Comparison of ENCODE assay signal across 9 cellular contexts in genomic region chr11:45658292-45658991, GRCh38. TPM values are rescaled to one million over a fixed set of nuclear protein-coding genes. Genes with fewer than 3 reads are reported as not detected.
A peak's percentile ranks its signal among the peaks of the same experiment; 100 is the strongest.
DNase-seq lines count a peak whose midpoint lies in the region; ATAC-seq and TF ChIP-seq lines count a peak whose summit lies in the region.
"Had no signal": no experiment of that assay in that cellular context is flagged by ENCODE, and none has a peak within 500 bp of the region (broad histone marks: within the 10 kb centered on the region; RNA-seq: fewer than 3 reads in every experiment).

No MANE protein-coding gene starts in this region.

- DNase-seq in GM10248 (ENCODE audit: extremely low spot score) (peak; percentile 57), WTC11 (ENCODE audit: low spot score) (peak; percentile 80), heart left ventricle (peak; percentile 87 to 91 (median 89)), pulmonary artery endothelial cell (ENCODE audit: low read depth, low spot score) (peak; percentile 71), OCI-LY7 (ENCODE audit: low spot score) (no peak), NCI-H526 treated with DMSO at 0.1 percent for 48 hours (lab: John Stamatoyannopoulos, UW) (no peak), DMS114 treated with DMSO at 0.1 percent for 48 hours (lab: John Stamatoyannopoulos, UW; ENCODE audit: unreplicated experiment) (no peak)

- peak in 1 of 2 donors; percentile 59 for TF ChIP-seq POLR2A in heart left ventricle (IDR thresholded peaks at IDR 0.05)

- POLR2A ChIA-PET in GM10248 (lab: Yijun Ruan, JAX) = no interaction called here
- POLR2A ChIA-PET in WTC11 (lab: Charles Lee) = no interaction called here
- POLR2A ChIA-PET in OCI-LY7 (lab: Charles Lee) = no interaction called here

- no peaks in the 10 kb centered on the region for H3K9me2 ChIP-seq in OCI-LY7 (ENCODE audit: insufficient read depth, low read length)

- H3K4me1 ChIP-seq in heart left ventricle (peaks cover 4 to 48% (median 29%) of the 10 kb centered on the region in 12 donors), OCI-LY7 (ENCODE audit: insufficient read depth, low read length, poor library complexity, severe bottlenecking) (peaks cover 5% of the 10 kb centered on the region)

- 24 to 47% (median 31%) methylated on average over 13 to 19 of the region's 19 CpGs for WGBS in heart left ventricle, 4 donors

- CTCF ChIA-PET in GM10248 (lab: Yijun Ruan, JAX) = interaction anchor here (0.8 to 6.4 kb wide), 4 partner anchors 12 to 287 kb away, joined by 4 to 48 read pairs (median 6); no protein-coding TSS in a partner anchor
- CTCF ChIA-PET in WTC11 (lab: Charles Lee) = interaction anchor here (0.6 to 13.5 kb wide), 5 partner anchors 68 to 319 kb away, joined by 3 to 184 read pairs (median 4); no protein-coding TSS in a partner anchor
- CTCF ChIA-PET in OCI-LY7 (lab: Charles Lee; ENCODE audit: unreplicated experiment) = no interaction called here

- H3K27me3 ChIP-seq in heart left ventricle = peaks cover 0 to 27% (median 0%) of the 10 kb centered on the region in 9 donors

- no peak overlapping the region for H3K4me2 ChIP-seq in OCI-LY7 (ENCODE audit: low read length)

- no peak overlapping the region for H2AFZ ChIP-seq in OCI-LY7 (ENCODE audit: low read length)

- H3K4me3 Mint-ChIP-seq in WTC11 = no peak overlapping the region; the same call in 1 of the 2 replicates

- peak; percentile 85 for ATAC-seq in WTC11
- ATAC-seq in heart left ventricle = peak; percentile 89 to 97 (median 92)
- no peak for ATAC-seq in GM19023 (IDR thresholded peaks at IDR 0.05; ENCODE audit: unreplicated experiment)

- no peak overlapping the region for H3K27ac Mint-ChIP-seq in WTC11

- BruUV-seq in OCI-LY7 (replicated peaks; lab: Mats Ljungman, UMichigan) = no TSS peak

- H3K79me2 ChIP-seq in OCI-LY7 (ENCODE audit: insufficient read depth, low read depth, low read length) = no peaks in the 10 kb centered on the region

- H3K9me3 ChIP-seq in heart left ventricle (no peaks in the 10 kb centered on the region), OCI-LY7 (ENCODE audit: low read length) (no peaks in the 10 kb centered on the region)
- H3K9me3 ChIP-seq: neutrophil had no signal

- H3K4me3 ChIP-seq in heart left ventricle = peak overlapping the region in 5 of 12 donors; percentile 0 to 21 (median 12)
- H3K4me3 ChIP-seq in OCI-LY7 (ENCODE audit: low read depth, low read length, poor library complexity, severe bottlenecking) = no peak overlapping the region

- TF ChIP-seq CTCF in GM10248 (IDR thresholded peaks at IDR 0.05; ENCODE audit: control extremely low read depth, extremely low read depth, low read depth, missing control alignments) (no peak), WTC11 (IDR thresholded peaks at IDR 0.05) (no peak), heart left ventricle (IDR thresholded peaks at IDR 0.05) (no peak), OCI-LY7 (conservative IDR thresholded peaks at IDR 0.05; ENCODE audit: low read length) (no peak)

- no peaks in the 10 kb centered on the region for H3K9me3 Mint-ChIP-seq in WTC11

- no peaks in the 10 kb centered on the region; the same call in 1 of the 2 replicates for H4K20me1 ChIP-seq in OCI-LY7 (ENCODE audit: insufficient read depth, low read length)

- intact Hi-C loops in heart left ventricle (cut with DNase I) (loop anchor here in 9 of 10 donors (5.0 to 10.0 kb wide), 10 partner anchors 51 to 286 kb away; no protein-coding TSS in a partner anchor), OCI-LY7 (cut with micrococcal nuclease; ENCODE audit: unreplicated experiment) (no loop called here)

- peaks cover 18% of the 10 kb centered on the region for H3K27me3 Mint-ChIP-seq in WTC11 (ENCODE audit: low read depth)

- H3K27ac ChIP-seq in heart left ventricle (peak overlapping the region; percentile 29 to 82 (median 72)), OCI-LY7 (ENCODE audit: low read depth, low read length, poor library complexity, severe bottlenecking) (no peak overlapping the region)
- H3K27ac ChIP-seq: neutrophil had no signal

- H3K36me3 ChIP-seq in heart left ventricle = no peaks in the 10 kb centered on the region
- no peaks in the 10 kb centered on the region for H3K36me3 ChIP-seq in OCI-LY7 (ENCODE audit: insufficient read depth, low read length)
- H3K36me3 ChIP-seq: neutrophil had no signal

- H3K4me1 Mint-ChIP-seq in WTC11 = peaks cover 45% of the 10 kb centered on the region

- H3K36me3 Mint-ChIP-seq in WTC11 = no peaks in the 10 kb centered on the region

TF ChIP-seq in WTC11, 78 proteins besides CTCF, POLR2A, EP300 and RAD21:
- TF ChIP-seq, protein P1, sequence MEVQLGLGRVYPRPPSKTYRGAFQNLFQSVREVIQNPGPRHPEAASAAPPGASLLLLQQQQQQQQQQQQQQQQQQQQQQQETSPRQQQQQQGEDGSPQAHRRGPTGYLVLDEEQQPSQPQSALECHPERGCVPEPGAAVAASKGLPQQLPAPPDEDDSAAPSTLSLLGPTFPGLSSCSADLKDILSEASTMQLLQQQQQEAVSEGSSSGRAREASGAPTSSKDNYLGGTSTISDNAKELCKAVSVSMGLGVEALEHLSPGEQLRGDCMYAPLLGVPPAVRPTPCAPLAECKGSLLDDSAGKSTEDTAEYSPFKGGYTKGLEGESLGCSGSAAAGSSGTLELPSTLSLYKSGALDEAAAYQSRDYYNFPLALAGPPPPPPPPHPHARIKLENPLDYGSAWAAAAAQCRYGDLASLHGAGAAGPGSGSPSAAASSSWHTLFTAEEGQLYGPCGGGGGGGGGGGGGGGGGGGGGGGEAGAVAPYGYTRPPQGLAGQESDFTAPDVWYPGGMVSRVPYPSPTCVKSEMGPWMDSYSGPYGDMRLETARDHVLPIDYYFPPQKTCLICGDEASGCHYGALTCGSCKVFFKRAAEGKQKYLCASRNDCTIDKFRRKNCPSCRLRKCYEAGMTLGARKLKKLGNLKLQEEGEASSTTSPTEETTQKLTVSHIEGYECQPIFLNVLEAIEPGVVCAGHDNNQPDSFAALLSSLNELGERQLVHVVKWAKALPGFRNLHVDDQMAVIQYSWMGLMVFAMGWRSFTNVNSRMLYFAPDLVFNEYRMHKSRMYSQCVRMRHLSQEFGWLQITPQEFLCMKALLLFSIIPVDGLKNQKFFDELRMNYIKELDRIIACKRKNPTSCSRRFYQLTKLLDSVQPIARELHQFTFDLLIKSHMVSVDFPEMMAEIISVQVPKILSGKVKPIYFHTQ (CRISPR knock-in tag; IDR thresholded peaks at IDR 0.05) = no peak
- peak; percentile 4; the same call in 1 of the 2 replicates for TF ChIP-seq ZNF121 (CRISPR knock-in tag; IDR thresholded peaks at IDR 0.05)

RNA-seq across cellular contexts. Expression of gene CHST1, which starts 7.0 kb away (rescaled TPM):
- total RNA-seq in WTC11 (2021) = 2.4 to 2.6 TPM (median 2.4 TPM) in 3 replicates
- 1 to 10 TPM in 8 of 9 donors, under 1 TPM in 1; 0.59 to 6.5 (median 1.8) TPM for total RNA-seq in heart left ventricle
- 1 to 10 TPM; 1.5 to 3.8 TPM for polyA plus RNA-seq in heart left ventricle
- 2.1 and 26.0 TPM in 2 replicates for total RNA-seq in pulmonary artery endothelial cell
- total RNA-seq in OCI-LY7 (2014; rRNA removed; shearing (Covaris generic)) = not detected in 2 replicates
- total RNA-seq in OCI-LY7 (2022) = not detected in 2 replicates

Comparison
In these comparisons a context has a peak if more than half of its experiments do, and no peak if none do; other contexts are left out.
1. DNase-seq: peak in GM10248 (single experiment), WTC11 (single experiment), heart left ventricle (5 of 5) and pulmonary artery endothelial cell (single experiment); none in OCI-LY7 (single experiment), NCI-H526 treated with DMSO at 0.1 percent for 48 hours (single experiment) and DMS114 treated with DMSO at 0.1 percent for 48 hours (single experiment).